ENCODE assay signal across 3 cellular contexts in genomic region chr15:70056091-70056680, GRCh38.
TF ChIP-seq lines count a peak whose summit lies in the region.

No MANE protein-coding gene starts in this region.

TF ChIP-seq in SK-N-SH, 30 proteins besides CTCF, POLR2A, EP300 and RAD21 (continued from another document):
- TF ChIP-seq USF1 (IDR thresholded peaks at IDR 0.05; ENCODE audit: borderline replicate concordance, low read depth): no peak
- no peak for TF ChIP-seq YY1 (IDR thresholded peaks at IDR 0.05; ENCODE audit: low read depth)
- no peak for TF ChIP-seq IRF3 (IDR thresholded peaks at IDR 0.05; ENCODE audit: low read depth, low read length)
- no peak for TF ChIP-seq NRF1 (IDR thresholded peaks at IDR 0.05; ENCODE audit: low read depth, low read length)
- no peak for TF ChIP-seq EZH2phosphoT487 (IDR thresholded peaks at IDR 0.05; ENCODE audit: borderline replicate concordance, low read depth)
- no peak for TF ChIP-seq SIN3A (IDR thresholded peaks at IDR 0.05; ENCODE audit: borderline replicate concordance, low read depth, low read length)
- TF ChIP-seq NFIC (IDR thresholded peaks at IDR 0.05; ENCODE audit: borderline replicate concordance): no peak

TF ChIP-seq in SK-N-SH treated with all-trans-retinoic acid at 6 μM for 48 hours, 23 proteins besides CTCF, POLR2A, EP300 and RAD21 (continued from another document):
- no peak for TF ChIP-seq CREB5 (CRISPR knock-in tag; IDR thresholded peaks at IDR 0.05; ENCODE audit: low read depth)
- no peak for TF ChIP-seq SNAI2 (CRISPR knock-in tag; IDR thresholded peaks at IDR 0.05)
- no peak for TF ChIP-seq PPARA (CRISPR knock-in tag; IDR thresholded peaks at IDR 0.05; ENCODE audit: borderline replicate concordance)
- TF ChIP-seq ARNTL (CRISPR knock-in tag; IDR thresholded peaks at IDR 0.05; ENCODE audit: borderline replicate concordance, low read depth): no peak
- TF ChIP-seq PATZ1 (CRISPR knock-in tag; IDR thresholded peaks at IDR 0.05; ENCODE audit: borderline replicate concordance): no peak
- no peak for TF ChIP-seq TOX (CRISPR knock-in tag; IDR thresholded peaks at IDR 0.05; ENCODE audit: borderline replicate concordance)
- TF ChIP-seq CSRNP3 (CRISPR knock-in tag; IDR thresholded peaks at IDR 0.05): no peak
- TF ChIP-seq GLIS3 (CRISPR knock-in tag; IDR thresholded peaks at IDR 0.05): no peak
- TF ChIP-seq ZC3H10 (CRISPR knock-in tag; IDR thresholded peaks at IDR 0.05): no peak
- TF ChIP-seq ISL1 (CRISPR knock-in tag; IDR thresholded peaks at IDR 0.05): no peak
- no peak for TF ChIP-seq POU6F1 (CRISPR knock-in tag; IDR thresholded peaks at IDR 0.05; ENCODE audit: borderline replicate concordance, low read depth)
- TF ChIP-seq OSR1 (CRISPR knock-in tag; IDR thresholded peaks at IDR 0.05): no peak
- TF ChIP-seq ZNF8 (CRISPR knock-in tag; IDR thresholded peaks at IDR 0.05): no peak
- no peak for TF ChIP-seq ZNF70 (CRISPR knock-in tag; IDR thresholded peaks at IDR 0.05)
- TF ChIP-seq CSDC2 (CRISPR knock-in tag; IDR thresholded peaks at IDR 0.05): no peak
- TF ChIP-seq ZFP30 (CRISPR knock-in tag; IDR thresholded peaks at IDR 0.05): no peak

TF ChIP-seq in GM23338, 12 proteins besides CTCF, POLR2A, EP300 and RAD21 (continued from another document):
- TF ChIP-seq ZNF462 (CRISPR knock-in tag; IDR thresholded peaks at IDR 0.05) (no peak), EZH2phosphoT487 (IDR thresholded peaks at IDR 0.05; ENCODE audit: unreplicated experiment) (no peak), ZNF331 (CRISPR knock-in tag; IDR thresholded peaks at IDR 0.05; ENCODE audit: low read depth) (no peak), ZNF114 (CRISPR knock-in tag; IDR thresholded peaks at IDR 0.05) (no peak), REST (IDR thresholded peaks at IDR 0.05; ENCODE audit: unreplicated experiment) (no peak), NANOG (IDR thresholded peaks at IDR 0.05; ENCODE audit: borderline replicate concordance) (no peak), CREB1 (CRISPR knock-in tag; IDR thresholded peaks at IDR 0.05; ENCODE audit: low read depth) (no peak), JUNB (IDR thresholded peaks at IDR 0.05; ENCODE audit: unreplicated experiment) (no peak), STAT1 (IDR thresholded peaks at IDR 0.05; ENCODE audit: unreplicated experiment) (no peak)
